In the genomic region with DNA sequence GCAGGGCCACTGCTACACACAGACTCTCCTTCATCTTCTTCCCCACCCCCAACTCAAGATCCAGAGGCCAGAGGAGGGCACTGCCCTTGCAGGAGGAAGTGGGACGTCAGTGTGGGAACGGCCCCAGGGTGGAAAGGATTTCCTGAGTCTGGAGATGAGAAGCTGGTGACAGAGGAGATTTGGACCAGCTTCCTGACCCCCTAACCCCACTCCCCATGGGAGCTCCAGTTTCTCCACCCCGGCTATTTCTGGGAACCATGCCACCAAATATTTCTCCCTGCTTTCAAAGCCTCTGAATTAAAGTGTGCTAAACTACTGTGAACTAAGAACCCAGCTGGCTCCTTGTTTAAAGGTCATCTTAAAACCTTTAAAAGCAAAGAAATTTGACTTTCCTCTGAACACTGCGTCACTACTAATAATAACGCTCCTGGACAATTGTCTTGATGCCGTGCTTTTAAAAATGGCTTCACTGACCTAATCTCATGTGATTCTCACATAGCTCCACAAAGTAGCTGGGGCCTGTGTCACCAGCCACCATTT, we compare ENCODE assay signal across 8 cellular contexts. TPM values are rescaled to one million over a fixed set of nuclear protein-coding genes. Genes with fewer than 3 reads are reported as not detected.
A peak's percentile ranks its signal among the peaks of the same experiment; 100 is the strongest.
DNase-seq lines count a peak whose midpoint lies in the region; ATAC-seq, FAIRE-seq and TF ChIP-seq lines count a peak whose summit lies in the region.

No MANE protein-coding gene starts in this region.

- H3K4me3 ChIP-seq in colonic mucosa (no peak overlapping the region), lower leg skin (ENCODE audit: low read depth, poor library complexity, severe bottlenecking) (no peak overlapping the region), thoracic aorta (no peak overlapping the region)

- H3K9me3 Mint-ChIP-seq in naive thymus-derived CD8-positive, alpha-beta T cell: peaks cover 0 to 9% (median 0%) of the 10 kb centered on the region in 9 donors

- peaks cover 37 to 56% (median 51%) of the 10 kb centered on the region in 4 donors for H3K4me1 Mint-ChIP-seq in naive thymus-derived CD8-positive, alpha-beta T cell

- peak; percentile 86 for DNase-seq in HTR-8/SVneo (ENCODE audit: insufficient read length, low spot score)
- DNase-seq in colonic mucosa: peak; percentile 58
- DNase-seq in lower leg skin (ENCODE audit: low spot score in 2 of 2): peak; percentile 74 to 90
- DNase-seq in thoracic aorta (ENCODE audit: low spot score): peak; percentile 25
- no peak for DNase-seq in stimulated activated CD4-positive, alpha-beta T cell treated with anti-CD3 and anti-CD28 coated beads, Interleukin-4, amount 100 ng/mL, for 1 hour
- DNase-seq in naive thymus-derived CD8-positive, alpha-beta T cell: no peak

- no peak for FAIRE-seq in HTR-8/SVneo (lab: Jason Lieb, UNC)

- ATAC-seq in thoracic aorta (ENCODE audit: insufficient number of reproducible peaks, low FRiP score, low read depth) (peak; percentile 73), HG03175 (IDR thresholded peaks at IDR 0.05; ENCODE audit: unreplicated experiment) (no peak), GM21737 (IDR thresholded peaks at IDR 0.05; ENCODE audit: unreplicated experiment) (no peak)
- ATAC-seq in naive thymus-derived CD8-positive, alpha-beta T cell: no peak

- H3K27me3 ChIP-seq in colonic mucosa: no peaks in the 10 kb centered on the region
- no peaks in the 10 kb centered on the region for H3K27me3 ChIP-seq in thoracic aorta (replicated peaks; ENCODE audit: insufficient read depth)

- no peak overlapping the region for H3K9ac ChIP-seq in colonic mucosa (ENCODE audit: low read depth in 2 of 2, low read length in 2 of 2)

- POLR2A ChIA-PET in naive thymus-derived CD8-positive, alpha-beta T cell (lab: Charles Lee): interaction anchor here (2.4 to 3.9 kb wide), 2 partner anchors 46 to 141 kb away, joined by 10 to 25 read pairs (median 18); a partner anchor contains a TSS

- H3K27me3 Mint-ChIP-seq in naive thymus-derived CD8-positive, alpha-beta T cell: peaks cover 0 to 4% (median 0%) of the 10 kb centered on the region in 5 donors

- 25 to 28% methylated on average over 6 of the region's 6 CpGs for WGBS in lower leg skin, 2 donors

- H3K36me3 Mint-ChIP-seq in naive thymus-derived CD8-positive, alpha-beta T cell: peaks cover 0 to under 1% (median 0%) of the 10 kb centered on the region in 3 donors

- TF ChIP-seq POLR2A in lower leg skin (IDR thresholded peaks at IDR 0.05): no peak

- intact Hi-C loops in colonic mucosa (cut with DNase I): no loop called here
- intact Hi-C loops in lower leg skin (cut with DNase I; ENCODE audit: low total_unique reads): no loop called here

- H3K27ac ChIP-seq in colonic mucosa: peak overlapping the region; percentile 33
- H3K27ac ChIP-seq in thoracic aorta: peak overlapping the region; percentile 45 to 72

- no peaks in the 10 kb centered on the region for H3K9me3 ChIP-seq in colonic mucosa
- no peaks in the 10 kb centered on the region for H3K9me3 ChIP-seq in thoracic aorta

- H3K27ac Mint-ChIP-seq in naive thymus-derived CD8-positive, alpha-beta T cell: peak overlapping the region in 2 of 10 donors; percentile 25 to 53

- peak overlapping the region in 3 of 10 donors; percentile 12 to 29 (median 22) for H3K4me3 Mint-ChIP-seq in naive thymus-derived CD8-positive, alpha-beta T cell

- no peak for TF ChIP-seq CTCF in colonic mucosa (IDR thresholded peaks at IDR 0.05)
- no peak for TF ChIP-seq CTCF in lower leg skin (IDR thresholded peaks at IDR 0.05)
- TF ChIP-seq CTCF in thoracic aorta (IDR thresholded peaks at IDR 0.05): no peak

- H3K36me3 ChIP-seq in colonic mucosa (no peaks in the 10 kb centered on the region), thoracic aorta (no peaks in the 10 kb centered on the region)

- peaks cover 3% of the 10 kb centered on the region for H3K4me1 ChIP-seq in colonic mucosa
- H3K4me1 ChIP-seq in thoracic aorta (ENCODE audit: control insufficient read depth in 1 of 2, low read depth in 2 of 2): peaks cover 19 to 35% of the 10 kb centered on the region in 2 donors

RNA-seq across cellular contexts. Expression of a gene that starts 46.6 kb away (rescaled TPM):
- total RNA-seq in colonic mucosa (10 to 100 TPM; 40.4 to 47.5 TPM), lower leg skin (10 to 100 TPM; 30.5 to 52.3 (median 34.9) TPM), thoracic aorta (10 to 100 TPM; 35.2 to 46.6 TPM)
- 10 to 100 TPM; 88.0 to 90.0 TPM for total RNA-seq in naive thymus-derived CD8-positive, alpha-beta T cell
- 10 to 100 TPM; 47.6 to 61.3 (median 51.5) TPM for polyA plus RNA-seq in naive thymus-derived CD8-positive, alpha-beta T cell

RNA-seq across cellular contexts. Expression of a gene that starts 46.7 kb away (rescaled TPM):
- total RNA-seq in colonic mucosa (under 1 TPM in 1 of 2 donors, not detected in 1; 0.20 TPM), lower leg skin (1 to 10 TPM in 2 of 4 donors, under 1 TPM in 2; 0.94 to 1.1 (median 1.0) TPM), thoracic aorta (1 to 10 TPM in 1 of 2 donors, under 1 TPM in 1; 0.54 to 1.9 TPM)
- total RNA-seq in naive thymus-derived CD8-positive, alpha-beta T cell: 1 to 10 TPM in 1 of 2 experiments, under 1 TPM in 1; 0.69 to 1.2 TPM
- polyA plus RNA-seq in naive thymus-derived CD8-positive, alpha-beta T cell: under 1 TPM; 0.13 to 0.24 (median 0.17) TPM

Comparison
In these comparisons a context has a peak if more than half of its experiments do, and no peak if none do; other contexts are left out.
1. DNase-seq: peak in HTR-8/SVneo (single experiment), colonic mucosa (single experiment), lower leg skin (2 of 2) and thoracic aorta (single experiment); none in stimulated activated CD4-positive, alpha-beta T cell treated with anti-CD3 and anti-CD28 coated beads, Interleukin-4, amount 100 ng/mL, for 1 hour (single experiment) and naive thymus-derived CD8-positive, alpha-beta T cell (0 of 10).